Comparison of ENCODE assay signal across 21 cellular contexts in genomic region chr1:70247768-70248167, GRCh38. TPM values are rescaled to one million over a fixed set of nuclear protein-coding genes. Genes with fewer than 3 reads are reported as not detected.
A peak's percentile ranks its signal among the peaks of the same experiment; 100 is the strongest.
DNase-seq lines count a peak whose midpoint lies in the region; ATAC-seq lines count a peak whose summit lies in the region.
"Had no signal": no experiment of that assay in that cellular context is flagged by ENCODE, and none has a peak within 500 bp of the region (broad histone marks: within the 10 kb centered on the region; RNA-seq: fewer than 3 reads in every experiment).

No MANE protein-coding gene starts in this region.

- no peaks in the 10 kb centered on the region for H3K27me3 Mint-ChIP-seq in activated T-cell treated with anti-CD3 and anti-CD28 coated beads, Interleukin-2, amount 50 U/mL, for 72 hours (ENCODE audit: low read depth)
- H3K27me3 Mint-ChIP-seq: IgD-negative memory B cell had no signal

- H3K27ac Mint-ChIP-seq in activated T-cell treated with anti-CD3 and anti-CD28 coated beads, Interleukin-2, amount 50 U/mL, for 72 hours: peak overlapping the region; percentile 98
- H3K27ac Mint-ChIP-seq: IgD-negative memory B cell, nephron had no signal

- H3K4me1 Mint-ChIP-seq in activated T-cell treated with anti-CD3 and anti-CD28 coated beads, Interleukin-2, amount 50 U/mL, for 72 hours (ENCODE audit: low read depth): peaks cover 33% of the 10 kb centered on the region
- H3K4me1 Mint-ChIP-seq: CD14-positive monocyte, GM23338, nephron had no signal

- peak overlapping the region in 1 of 2 donors; percentile 56 for H3K4me3 Mint-ChIP-seq in activated T-cell treated with anti-CD3 and anti-CD28 coated beads, Interleukin-2, amount 50 U/mL, for 72 hours
- H3K4me3 Mint-ChIP-seq: CD14-positive monocyte, GM23338, IgD-negative memory B cell, nephron had no signal

- peaks cover 23 to 67% of the 10 kb centered on the region in 2 donors for H3K36me3 Mint-ChIP-seq in activated T-cell treated with anti-CD3 and anti-CD28 coated beads, Interleukin-2, amount 50 U/mL, for 72 hours (ENCODE audit: insufficient read depth in 2 of 2)

- ATAC-seq in activated T-cell treated with anti-CD3 and anti-CD28 coated beads, Interleukin-2, amount 50 U/mL, for 72 hours (replicated peaks in 1 of 2): peak; percentile 66 to 92
- peak; percentile 66 for ATAC-seq in stimulated activated naive CD8-positive, alpha-beta T cell treated with anti-CD3 and anti-CD28 coated beads, Interleukin-15, Interleukin-2, amounts not matched to agents 100 U/mL and 50 U/mL, for 24 hours
- ATAC-seq: body of pancreas, GM23338, left cardiac atrium had no signal

- no peak for DNase-seq in activated T-cell treated with anti-CD3 and anti-CD28 coated beads, Interleukin-2, amount 50 U/mL, for 72 hours
- no peak for DNase-seq in activated T-cell treated with anti-CD3 and anti-CD28 coated beads for 4 hours
- DNase-seq in SK-N-DZ (ENCODE audit: low spot score): peak; percentile 28
- DNase-seq in amniotic epithelial cell (ENCODE audit: low read depth): peak; percentile 21
- no peak for DNase-seq in stimulated activated naive CD8-positive, alpha-beta T cell treated with anti-CD3 and anti-CD28 coated beads, Interleukin-15, Interleukin-2, amounts not matched to agents 100 U/mL and 50 U/mL, for 24 hours
- no peak for DNase-seq in KBM-7
- no peak for DNase-seq in occipital lobe (lab: John Stamatoyannopoulos, UW)
- DNase-seq in mucosa of gallbladder (ENCODE audit: low spot score): no peak
- DNase-seq: body of pancreas, GDM1, left cardiac atrium, mesendoderm, NCI-H1694, NCI-H226, NCI-H82, PC-9, right lobe of liver had no signal

- in situ Hi-C loops in KBM-7 (cut with MboI; ENCODE audit: low pct_unique_long_range_greater_than_20kb, low sequenced_read_pairs): no loop called here

- no peaks in the 10 kb centered on the region for H3K9me3 Mint-ChIP-seq in activated T-cell treated with anti-CD3 and anti-CD28 coated beads, Interleukin-2, amount 50 U/mL, for 72 hours
- H3K9me3 Mint-ChIP-seq: CD14-positive monocyte, GM23338, IgD-negative memory B cell, nephron had no signal

RNA-seq across cellular contexts. Expression of gene SRSF11, which starts 26.6 kb away (rescaled TPM):
- total RNA-seq in activated T-cell treated with anti-CD3 and anti-CD28 coated beads, Interleukin-2, amount 50 U/mL, for 72 hours: 100 to 1,000 TPM; 245 TPM
- polyA plus RNA-seq in SK-N-DZ (2014; cell fraction: cytosol; rRNA removed): 112 and 125 TPM in 2 replicates
- polyA plus RNA-seq in SK-N-DZ (2014; cell fraction: nucleus; rRNA removed): 663 and 897 TPM in 2 replicates
- total RNA-seq in occipital lobe (212 TPM), mucosa of gallbladder (127 TPM)

RNA-seq across cellular contexts. Expression of gene LRRC40, which starts 42.4 kb away (rescaled TPM):
- 10 to 100 TPM; 22.5 to 29.0 TPM for total RNA-seq in activated T-cell treated with anti-CD3 and anti-CD28 coated beads, Interleukin-2, amount 50 U/mL, for 72 hours
- polyA plus RNA-seq in SK-N-DZ (2014; cell fraction: cytosol; rRNA removed): 51.7 and 53.3 TPM in 2 replicates
- 32.6 and 40.0 TPM in 2 replicates for polyA plus RNA-seq in SK-N-DZ (2014; cell fraction: nucleus; rRNA removed)
- total RNA-seq in occipital lobe (97.8 TPM), mucosa of gallbladder (7.7 TPM)

Comparison
In these comparisons a context has a peak if more than half of its experiments do, and no peak if none do; other contexts are left out.
1. DNase-seq: peak in SK-N-DZ (single experiment) and amniotic epithelial cell (single experiment); none in activated T-cell treated with anti-CD3 and anti-CD28 coated beads, Interleukin-2, amount 50 U/mL, for 72 hours (0 of 2), activated T-cell treated with anti-CD3 and anti-CD28 coated beads for 4 hours (single experiment), stimulated activated naive CD8-positive, alpha-beta T cell treated with anti-CD3 and anti-CD28 coated beads, Interleukin-15, Interleukin-2, amounts not matched to agents 100 U/mL and 50 U/mL, for 24 hours (single experiment), KBM-7 (single experiment), occipital lobe (single experiment) and mucosa of gallbladder (single experiment).